ENCODE assay signal across 14 cellular contexts in the genomic region with DNA sequence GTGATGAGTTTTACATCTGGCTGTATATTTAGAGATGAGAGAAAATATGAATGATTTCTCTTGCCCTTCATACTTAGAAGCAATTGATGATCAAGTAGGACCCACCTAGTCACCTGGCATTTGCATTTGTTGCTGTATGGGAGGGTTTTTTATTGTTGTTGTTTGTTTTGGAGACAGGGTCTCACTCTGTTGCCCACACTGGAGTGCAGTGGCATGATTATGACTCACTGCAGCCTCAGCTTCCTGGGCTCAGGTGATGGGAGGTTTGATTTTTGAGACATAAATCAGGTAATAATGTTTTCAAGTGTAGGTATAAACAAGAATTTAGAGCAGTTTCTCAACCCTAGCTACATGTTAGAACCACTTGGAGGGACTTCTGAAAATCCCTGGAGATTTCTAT.
DNase-seq lines count a peak whose midpoint lies in the region; ATAC-seq and TF ChIP-seq lines count a peak whose summit lies in the region.
"Had no signal": no experiment of that assay in that cellular context is flagged by ENCODE, and none has a peak within 500 bp of the region (broad histone marks: within the 10 kb centered on the region; RNA-seq: fewer than 3 reads in every experiment).

No MANE protein-coding gene starts in this region.

- no peaks in the 10 kb centered on the region for H3K9me3 Mint-ChIP-seq in GM23338
- no peaks in the 10 kb centered on the region for H3K9me3 Mint-ChIP-seq in activated T-helper 1 cell treated with anti-CD3 and anti-CD28 coated beads, Interleukin-12 subunit alpha, Interleukin-12 subunit beta, Interleukin-2, Interleukin-4 antibody, amounts not matched to agents 30 ng/mL and 10 ng/mL and 1 ng/mL, durations not matched to agents 14 hours and 24 hours and 36 hours
- H3K9me3 Mint-ChIP-seq in memory B cell: no peaks in the 10 kb centered on the region

- H3K4me1 Mint-ChIP-seq in GM23338 (peaks cover 59% of the 10 kb centered on the region), memory B cell (peaks cover 63% of the 10 kb centered on the region)
- H3K4me1 Mint-ChIP-seq in activated T-helper 1 cell treated with anti-CD3 and anti-CD28 coated beads, Interleukin-12 subunit alpha, Interleukin-12 subunit beta, Interleukin-2, Interleukin-4 antibody, amounts not matched to agents 30 ng/mL and 10 ng/mL and 1 ng/mL, durations not matched to agents 14 hours and 24 hours and 36 hours (ENCODE audit: low read depth): peaks cover 63% of the 10 kb centered on the region

- peaks cover 100% of the 10 kb centered on the region for H3K79me2 ChIP-seq in GM23338 (replicated peaks; ENCODE audit: insufficient read depth)

- H3K27me3 ChIP-seq in GM23338 (ENCODE audit: insufficient read depth): no peaks in the 10 kb centered on the region
- H3K27me3 ChIP-seq: cardiac muscle cell had no signal

- no peaks in the 10 kb centered on the region for H3K9me2 ChIP-seq in GM23338 (ENCODE audit: insufficient read depth)

- H2AFZ ChIP-seq in GM23338: no peak overlapping the region

- H3K36me3 Mint-ChIP-seq in GM23338 (ENCODE audit: low read depth) (peaks cover 3% of the 10 kb centered on the region; the same call in 2 of the 3 replicates), memory B cell (peaks cover 2% of the 10 kb centered on the region)
- H3K36me3 Mint-ChIP-seq in activated T-helper 1 cell treated with anti-CD3 and anti-CD28 coated beads, Interleukin-12 subunit alpha, Interleukin-12 subunit beta, Interleukin-2, Interleukin-4 antibody, amounts not matched to agents 30 ng/mL and 10 ng/mL and 1 ng/mL, durations not matched to agents 14 hours and 24 hours and 36 hours (ENCODE audit: low read depth): peaks cover 13% of the 10 kb centered on the region

- H3F3A ChIP-seq in GM23338 (replicated peaks; ENCODE audit: low read depth): no peaks in the 10 kb centered on the region; the same call in 1 of the 2 replicates

- ATAC-seq in GM23338 (no peak), memory B cell (ENCODE audit: low read depth) (peak; percentile 49)

- no peak for TF ChIP-seq CTCF in GM23338 (conservative IDR thresholded peaks at IDR 0.05; ENCODE audit: low read depth in 2 of 2)

- 0 out of 2 replicates have a peak overlapping the region, but pooled peaks have one; percentile 16 for H3K27ac ChIP-seq in GM23338 (ENCODE audit: low read depth)
- H3K27ac ChIP-seq: 22Rv1 had no signal

- no peaks in the 10 kb centered on the region for H3K36me3 ChIP-seq in GM23338 (ENCODE audit: insufficient read depth)
- H3K36me3 ChIP-seq: cardiac muscle cell had no signal

- peaks cover 57% of the 10 kb centered on the region for H4K20me1 ChIP-seq in GM23338 (replicated peaks; ENCODE audit: insufficient read depth)

- no peak overlapping the region for H3K4me3 ChIP-seq in GM23338
- H3K4me3 ChIP-seq: cardiac muscle cell had no signal

- intact Hi-C loops in activated T-helper 1 cell treated with anti-CD3 and anti-CD28 coated beads, Interleukin-12 subunit alpha, Interleukin-12 subunit beta, Interleukin-2, Interleukin-4 antibody, amounts not matched to agents 30 ng/mL and 10 ng/mL and 1 ng/mL, durations not matched to agents 14 hours and 24 hours and 36 hours (cut with micrococcal nuclease): loop anchor here (1.0 to 2.0 kb wide), 7 partner anchors 10 to 190 kb away; a partner anchor contains a TSS

- H3K27me3 Mint-ChIP-seq in GM23338 (ENCODE audit: insufficient read depth, low read depth, poor library complexity): peaks cover 8% of the 10 kb centered on the region
- H3K27me3 Mint-ChIP-seq in activated T-helper 1 cell treated with anti-CD3 and anti-CD28 coated beads, Interleukin-12 subunit alpha, Interleukin-12 subunit beta, Interleukin-2, Interleukin-4 antibody, amounts not matched to agents 30 ng/mL and 10 ng/mL and 1 ng/mL, durations not matched to agents 14 hours and 24 hours and 36 hours (ENCODE audit: insufficient read depth): no peaks in the 10 kb centered on the region
- no peaks in the 10 kb centered on the region for H3K27me3 Mint-ChIP-seq in memory B cell

- H3K4me1 ChIP-seq in GM23338 (ENCODE audit: insufficient read depth): peaks cover 30% of the 10 kb centered on the region
- H3K4me1 ChIP-seq: Caco-2 had no signal

- no peak overlapping the region for H3K4me2 ChIP-seq in GM23338

- H3K27ac Mint-ChIP-seq in GM23338: peak overlapping the region; percentile 86
- H3K27ac Mint-ChIP-seq in activated T-helper 1 cell treated with anti-CD3 and anti-CD28 coated beads, Interleukin-12 subunit alpha, Interleukin-12 subunit beta, Interleukin-2, Interleukin-4 antibody, amounts not matched to agents 30 ng/mL and 10 ng/mL and 1 ng/mL, durations not matched to agents 14 hours and 24 hours and 36 hours: peak overlapping the region; percentile 74
- peak overlapping the region; percentile 76 for H3K27ac Mint-ChIP-seq in memory B cell

- H3K4me3 Mint-ChIP-seq in GM23338: no peak overlapping the region
- no peak overlapping the region for H3K4me3 Mint-ChIP-seq in activated T-helper 1 cell treated with anti-CD3 and anti-CD28 coated beads, Interleukin-12 subunit alpha, Interleukin-12 subunit beta, Interleukin-2, Interleukin-4 antibody, amounts not matched to agents 30 ng/mL and 10 ng/mL and 1 ng/mL, durations not matched to agents 14 hours and 24 hours and 36 hours
- no peak overlapping the region for H3K4me3 Mint-ChIP-seq in memory B cell

- DNase-seq in NK-92 treated with Interleukin-12 subunit alpha and Interleukin-12 subunit beta, amount 100 ng/mL, for 24 hours (lab: John Stamatoyannopoulos, UW): peak; percentile 30
- DNase-seq in NK-92 (lab: John Stamatoyannopoulos, UW; ENCODE audit: unreplicated experiment) (no peak), GM23338 (ENCODE audit: low spot score) (no peak), memory B cell (ENCODE audit: low spot score in 2 of 2) (no peak), NCI-H524 (lab: John Stamatoyannopoulos, UW) (no peak), putamen (ENCODE audit: low spot score) (no peak), HPDE6-E6E7 (ENCODE audit: extremely low spot score) (no peak)
- DNase-seq in activated T-helper 1 cell treated with anti-CD3 and anti-CD28 coated beads, Interleukin-12 subunit alpha, Interleukin-12 subunit beta, Interleukin-2, Interleukin-4 antibody, amounts not matched to agents 30 ng/mL and 10 ng/mL and 1 ng/mL, durations not matched to agents 14 hours and 24 hours and 36 hours (ENCODE audit: low spot score): peak; percentile 11
- DNase-seq: Caco-2, IMR-90, NCI-H1417 treated with DMSO at 0.1 percent for 48 hours, T1000 had no signal

TF ChIP-seq in GM23338, 12 proteins besides CTCF, POLR2A, EP300 and RAD21 (continues in another document):
- TF ChIP-seq, protein P1, sequence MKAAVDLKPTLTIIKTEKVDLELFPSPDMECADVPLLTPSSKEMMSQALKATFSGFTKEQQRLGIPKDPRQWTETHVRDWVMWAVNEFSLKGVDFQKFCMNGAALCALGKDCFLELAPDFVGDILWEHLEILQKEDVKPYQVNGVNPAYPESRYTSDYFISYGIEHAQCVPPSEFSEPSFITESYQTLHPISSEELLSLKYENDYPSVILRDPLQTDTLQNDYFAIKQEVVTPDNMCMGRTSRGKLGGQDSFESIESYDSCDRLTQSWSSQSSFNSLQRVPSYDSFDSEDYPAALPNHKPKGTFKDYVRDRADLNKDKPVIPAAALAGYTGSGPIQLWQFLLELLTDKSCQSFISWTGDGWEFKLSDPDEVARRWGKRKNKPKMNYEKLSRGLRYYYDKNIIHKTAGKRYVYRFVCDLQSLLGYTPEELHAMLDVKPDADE (IDR thresholded peaks at IDR 0.05): no peak
- TF ChIP-seq CREB1 (CRISPR knock-in tag; IDR thresholded peaks at IDR 0.05; ENCODE audit: low read depth) (no peak), ZNF114 (CRISPR knock-in tag; IDR thresholded peaks at IDR 0.05) (no peak), JUNB (IDR thresholded peaks at IDR 0.05; ENCODE audit: unreplicated experiment) (no peak), STAT1 (IDR thresholded peaks at IDR 0.05; ENCODE audit: unreplicated experiment) (no peak), EZH2phosphoT487 (IDR thresholded peaks at IDR 0.05; ENCODE audit: unreplicated experiment) (no peak), EZH2 (IDR thresholded peaks at IDR 0.05; ENCODE audit: low read depth, unreplicated experiment) (no peak)
- TF ChIP-seq, protein P2, sequence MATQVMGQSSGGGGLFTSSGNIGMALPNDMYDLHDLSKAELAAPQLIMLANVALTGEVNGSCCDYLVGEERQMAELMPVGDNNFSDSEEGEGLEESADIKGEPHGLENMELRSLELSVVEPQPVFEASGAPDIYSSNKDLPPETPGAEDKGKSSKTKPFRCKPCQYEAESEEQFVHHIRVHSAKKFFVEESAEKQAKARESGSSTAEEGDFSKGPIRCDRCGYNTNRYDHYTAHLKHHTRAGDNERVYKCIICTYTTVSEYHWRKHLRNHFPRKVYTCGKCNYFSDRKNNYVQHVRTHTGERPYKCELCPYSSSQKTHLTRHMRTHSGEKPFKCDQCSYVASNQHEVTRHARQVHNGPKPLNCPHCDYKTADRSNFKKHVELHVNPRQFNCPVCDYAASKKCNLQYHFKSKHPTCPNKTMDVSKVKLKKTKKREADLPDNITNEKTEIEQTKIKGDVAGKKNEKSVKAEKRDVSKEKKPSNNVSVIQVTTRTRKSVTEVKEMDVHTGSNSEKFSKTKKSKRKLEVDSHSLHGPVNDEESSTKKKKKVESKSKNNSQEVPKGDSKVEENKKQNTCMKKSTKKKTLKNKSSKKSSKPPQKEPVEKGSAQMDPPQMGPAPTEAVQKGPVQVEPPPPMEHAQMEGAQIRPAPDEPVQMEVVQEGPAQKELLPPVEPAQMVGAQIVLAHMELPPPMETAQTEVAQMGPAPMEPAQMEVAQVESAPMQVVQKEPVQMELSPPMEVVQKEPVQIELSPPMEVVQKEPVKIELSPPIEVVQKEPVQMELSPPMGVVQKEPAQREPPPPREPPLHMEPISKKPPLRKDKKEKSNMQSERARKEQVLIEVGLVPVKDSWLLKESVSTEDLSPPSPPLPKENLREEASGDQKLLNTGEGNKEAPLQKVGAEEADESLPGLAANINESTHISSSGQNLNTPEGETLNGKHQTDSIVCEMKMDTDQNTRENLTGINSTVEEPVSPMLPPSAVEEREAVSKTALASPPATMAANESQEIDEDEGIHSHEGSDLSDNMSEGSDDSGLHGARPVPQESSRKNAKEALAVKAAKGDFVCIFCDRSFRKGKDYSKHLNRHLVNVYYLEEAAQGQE (IDR thresholded peaks at IDR 0.05; ENCODE audit: unreplicated experiment): no peak

Comparison
In these comparisons a context has a peak if more than half of its experiments do, and no peak if none do; other contexts are left out.
1. DNase-seq: peak in NK-92 treated with Interleukin-12 subunit alpha and Interleukin-12 subunit beta, amount 100 ng/mL, for 24 hours (single experiment) and activated T-helper 1 cell treated with anti-CD3 and anti-CD28 coated beads, Interleukin-12 subunit alpha, Interleukin-12 subunit beta, Interleukin-2, Interleukin-4 antibody, amounts not matched to agents 30 ng/mL and 10 ng/mL and 1 ng/mL, durations not matched to agents 14 hours and 24 hours and 36 hours (single experiment); none in NK-92 (single experiment), GM23338 (single experiment), memory B cell (0 of 2), NCI-H524 (0 of 2), putamen (single experiment) and HPDE6-E6E7 (single experiment).
2. Peak in every context shown above with its lines, with median percentiles within 50 percentile points of each other: H3K27ac Mint-ChIP-seq.